In genomic region chr17:10156082-10156445, GRCh38 we compare ENCODE assay signal across 19 cellular contexts. TPM values are rescaled to one million over a fixed set of nuclear protein-coding genes. Genes with fewer than 3 reads are reported as not detected.
A peak's percentile ranks its signal among the peaks of the same experiment; 100 is the strongest.
DNase-seq lines count a peak whose midpoint lies in the region; ATAC-seq and TF ChIP-seq lines count a peak whose summit lies in the region.
"Had no signal": no experiment of that assay in that cellular context is flagged by ENCODE, and none has a peak within 500 bp of the region (broad histone marks: within the 10 kb centered on the region; RNA-seq: fewer than 3 reads in every experiment).

No MANE protein-coding gene starts in this region.

- ATAC-seq in naive B cell (ENCODE audit: low read depth in 2 of 2), result no peak

- peak overlapping the region in 2 of 3 donors; percentile 18 to 69 for H3K27ac Mint-ChIP-seq in IgD-negative memory B cell
- peak overlapping the region; percentile 96 to 100 (median 98) for H3K27ac Mint-ChIP-seq in naive B cell
- H3K27ac Mint-ChIP-seq: activated CD4-positive, alpha-beta memory T cell treated with anti-CD3 and anti-CD28 coated beads, Interleukin-2, amount 10 ng/mL, durations not matched to agents 7 days and 5 days had no signal

- TF ChIP-seq CTCF in dorsolateral prefrontal cortex (IDR thresholded peaks at IDR 0.05 in 54 of 56, conservative IDR thresholded peaks at IDR 0.05 in 2 of 56; ENCODE audit: low read depth in 1 of 56, partially characterized antibody in 56 of 56) (no peak), PC-9 (conservative IDR thresholded peaks at IDR 0.05) (no peak)

- no TSS peak for BruUV-seq in PC-9 (replicated peaks; lab: Mats Ljungman, UMichigan)

- H3K4me3 Mint-ChIP-seq in IgD-negative memory B cell, result peak overlapping the region in 1 of 4 donors; percentile 50
- H3K4me3 Mint-ChIP-seq in naive B cell, result peak overlapping the region in 3 of 8 donors; percentile 5 to 86 (median 35)
- H3K4me3 Mint-ChIP-seq: activated CD4-positive, alpha-beta memory T cell treated with anti-CD3 and anti-CD28 coated beads, Interleukin-2, amount 10 ng/mL, durations not matched to agents 7 days and 5 days had no signal

- H3K9me3 Mint-ChIP-seq in IgD-negative memory B cell, result peaks cover 0 to under 1% (median 0%) of the 10 kb centered on the region in 3 donors
- no peaks in the 10 kb centered on the region for H3K9me3 Mint-ChIP-seq in naive B cell
- H3K9me3 Mint-ChIP-seq: activated CD4-positive, alpha-beta memory T cell treated with anti-CD3 and anti-CD28 coated beads, Interleukin-2, amount 10 ng/mL, durations not matched to agents 7 days and 5 days had no signal

- H3K27me3 ChIP-seq in dorsolateral prefrontal cortex (no peaks in the 10 kb centered on the region), PC-9 (ENCODE audit: insufficient read depth, low read depth) (peaks cover 39% of the 10 kb centered on the region)
- H3K27me3 ChIP-seq: breast epithelium had no signal

- H3K27me3 Mint-ChIP-seq in IgD-negative memory B cell, result no peaks in the 10 kb centered on the region
- H3K27me3 Mint-ChIP-seq in naive B cell, result no peaks in the 10 kb centered on the region
- H3K27me3 Mint-ChIP-seq: activated CD4-positive, alpha-beta memory T cell treated with anti-CD3 and anti-CD28 coated beads, Interleukin-2, amount 10 ng/mL, durations not matched to agents 7 days and 5 days had no signal

- no peaks in the 10 kb centered on the region for H3K79me2 ChIP-seq in PC-9 (ENCODE audit: low read depth)

- H3K27ac ChIP-seq in dorsolateral prefrontal cortex, result peak overlapping the region in 45 of 59 donors; percentile 1 to 79 (median 62)
- peak overlapping the region; percentile 47 for H3K27ac ChIP-seq in substantia nigra (ENCODE audit: low read depth, low read length, poor library complexity, severe bottlenecking)
- no peak overlapping the region for H3K27ac ChIP-seq in PC-9

- H3K4me1 Mint-ChIP-seq in IgD-negative memory B cell (peaks cover 10 to 19% (median 17%) of the 10 kb centered on the region in 3 donors), naive B cell (peaks cover 32 to 42% (median 41%) of the 10 kb centered on the region in 3 donors)

- POLR2A ChIA-PET in PC-9 (lab: Charles Lee; ENCODE audit: unreplicated experiment), result interaction anchor here (0.8 kb wide), 1 partner anchor 86 kb away, joined by 4 read pairs; no protein-coding TSS in a partner anchor

- no peak overlapping the region for H3K4me2 ChIP-seq in PC-9

- H3F3A ChIP-seq in PC-9 (ENCODE audit: insufficient read depth, low read depth), result no peaks in the 10 kb centered on the region

- intact Hi-C loops in dorsolateral prefrontal cortex (cut with DNase I) (no loop called here), PC-9 (cut with micrococcal nuclease; ENCODE audit: unreplicated experiment) (no loop called here)

- no peaks in the 10 kb centered on the region for H4K20me1 ChIP-seq in PC-9 (ENCODE audit: insufficient read depth)

- H3K36me3 Mint-ChIP-seq in IgD-negative memory B cell (no peaks in the 10 kb centered on the region), naive B cell (no peaks in the 10 kb centered on the region)

- DNase-seq in dorsolateral prefrontal cortex (no peak), naive B cell (no peak), substantia nigra (lab: John Stamatoyannopoulos, UW) (no peak), HuH-7 (ENCODE audit: low spot score) (no peak), NCI-H510A treated with DMSO at 0.1 percent for 48 hours (lab: John Stamatoyannopoulos, UW) (no peak), PC-9 (no peak)
- no peak for DNase-seq in effector CD8-positive, alpha-beta T cell (lab: John Stamatoyannopoulos, UW)
- DNase-seq: activated CD4-positive, alpha-beta memory T cell treated with anti-CD3 and anti-CD28 coated beads, Interleukin-2, amount 10 ng/mL, durations not matched to agents 7 days and 5 days; activated naive CD4-positive, alpha-beta T cell; DMS79; NCI-H1048; NCI-H2029; NCI-H345; occipital lobe; stimulated activated CD8-positive, alpha-beta memory T cell treated with anti-CD3 and anti-CD28 coated beads, Interleukin-4, amount 100 ng/mL, for 48 hours; T1000 had no signal

- H3K4me3 ChIP-seq in dorsolateral prefrontal cortex (no peak overlapping the region), PC-9 (no peak overlapping the region)
- H3K4me3 ChIP-seq: breast epithelium, thoracic aorta had no signal

- H3K4me1 ChIP-seq in PC-9 (replicated peaks; ENCODE audit: insufficient read depth), result no peaks in the 10 kb centered on the region
- H3K4me1 ChIP-seq: breast epithelium had no signal

- CTCF ChIA-PET in PC-9 (lab: Charles Lee), result no interaction called here

- no peaks in the 10 kb centered on the region for H3K9me2 ChIP-seq in PC-9 (ENCODE audit: insufficient read depth)

- H3K36me3 ChIP-seq in PC-9 (ENCODE audit: low read depth), result no peaks in the 10 kb centered on the region
- H3K36me3 ChIP-seq: breast epithelium, thoracic aorta had no signal

- H2AFZ ChIP-seq in PC-9, result no peak overlapping the region

- H3K9me3 ChIP-seq in PC-9 (ENCODE audit: insufficient read depth, low read depth), result no peaks in the 10 kb centered on the region
- H3K9me3 ChIP-seq: breast epithelium, thoracic aorta had no signal

RNA-seq across cellular contexts. Expression of gene GAS7, which starts 42.3 kb away (rescaled TPM):
- 1.7 TPM for polyA plus RNA-seq in IgD-negative memory B cell
- total RNA-seq in dorsolateral prefrontal cortex, result 100 to 1,000 TPM; 226 to 644 (median 478) TPM
- 1 to 10 TPM in 5 of 6 donors, not detected in 1; 1.1 to 3.6 (median 1.8) TPM for polyA plus RNA-seq in naive B cell (ENCODE audit: low read depth in 6 of 6)
- not detected in 2 replicates for total RNA-seq in PC-9 (2021)

Comparison
In these comparisons a context has a peak if more than half of its experiments do, and no peak if none do; other contexts are left out.
1. RNA of gene GAS7, which starts 42.3 kb away (total RNA-seq): 226 to 644 TPM in dorsolateral prefrontal cortex; not detected in PC-9; every median in the first group is over 100 times any median in the second.